Comparison of ENCODE assay signal across 13 cellular contexts in the genomic region with DNA sequence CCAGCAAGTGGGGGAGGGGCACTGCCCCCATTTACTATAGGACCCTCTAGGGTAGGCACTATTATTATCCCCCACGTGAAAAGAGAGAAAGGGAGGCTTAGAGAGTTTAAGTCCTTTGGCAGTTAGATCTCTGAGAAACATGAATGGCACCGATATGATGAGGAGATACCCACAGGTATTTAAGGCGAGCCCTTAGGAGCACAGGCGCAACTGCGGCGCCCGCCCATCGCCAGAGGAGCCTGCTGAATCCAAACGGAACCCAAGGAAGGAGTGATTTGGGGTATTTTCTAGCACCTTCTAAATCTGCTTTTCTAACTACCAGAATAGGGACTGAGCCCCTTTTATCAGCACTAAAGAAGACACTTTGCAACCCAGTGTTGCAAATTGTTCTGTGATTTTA. TPM values are rescaled to one million over a fixed set of nuclear protein-coding genes. Genes with fewer than 3 reads are reported as not detected.
"Had no signal": no experiment of that assay in that cellular context is flagged by ENCODE, and none has a peak within 500 bp of the region (broad histone marks: within the 10 kb centered on the region; RNA-seq: fewer than 3 reads in every experiment).

No MANE protein-coding gene starts in this region.

RNA-seq across cellular contexts. Expression of a gene that starts 0.6 kb away (rescaled TPM):
- total RNA-seq: activated B cell treated with CpG ODN at 0.5 μM for 24 hours; activated CD4-positive, alpha-beta memory T cell treated with anti-CD3 and anti-CD28 coated beads for 36 hours; activated CD4-positive, alpha-beta T cell treated with anti-CD3 and anti-CD28 coated beads, Interleukin-2, amount 10 ng/mL, durations not matched to agents 24 days and 14 days; activated CD8-positive, alpha-beta memory T cell treated with anti-CD3 and anti-CD28 coated beads for 36 hours; activated CD8-positive, alpha-beta T cell treated with anti-CD3 and anti-CD28 coated beads for 36 hours; activated naive CD8-positive, alpha-beta T cell treated with anti-CD3 and anti-CD28 coated beads, Interleukin-2, amount 10 ng/mL, durations not matched to agents 7 days and 5 days; activated T-cell treated with anti-CD3 and anti-CD28 coated beads, Interleukin-2, amount 50 U/mL, for 72 hours; activated T-helper 1 cell treated with anti-CD3 and anti-CD28 coated beads, Interleukin-12 subunit alpha, Interleukin-12 subunit beta, Interleukin-2, Interleukin-4 antibody, amounts not matched to agents 30 ng/mL and 10 ng/mL and 1 ng/mL, durations not matched to agents 14 hours and 24 hours and 36 hours; activated T-helper 17 cell treated with anti-CD3 and anti-CD28 coated beads, Interleukin-2, amount 50 U/mL, for 72 hours; ascending aorta; bronchial epithelial cell had no signal

RNA-seq across cellular contexts. Expression of a gene that starts 11.3 kb away (rescaled TPM):
- total RNA-seq: activated B cell treated with CpG ODN at 0.5 μM for 24 hours; activated CD4-positive, alpha-beta memory T cell treated with anti-CD3 and anti-CD28 coated beads for 36 hours; activated CD4-positive, alpha-beta T cell treated with anti-CD3 and anti-CD28 coated beads, Interleukin-2, amount 10 ng/mL, durations not matched to agents 24 days and 14 days; activated CD8-positive, alpha-beta memory T cell treated with anti-CD3 and anti-CD28 coated beads for 36 hours; activated CD8-positive, alpha-beta T cell treated with anti-CD3 and anti-CD28 coated beads for 36 hours; activated naive CD8-positive, alpha-beta T cell treated with anti-CD3 and anti-CD28 coated beads, Interleukin-2, amount 10 ng/mL, durations not matched to agents 7 days and 5 days; activated T-cell treated with anti-CD3 and anti-CD28 coated beads, Interleukin-2, amount 50 U/mL, for 4 hours; activated T-cell treated with anti-CD3 and anti-CD28 coated beads, Interleukin-2, amount 50 U/mL, for 72 hours; activated T-helper 1 cell treated with anti-CD3 and anti-CD28 coated beads, Interleukin-12 subunit alpha, Interleukin-12 subunit beta, Interleukin-2, Interleukin-4 antibody, amounts not matched to agents 30 ng/mL and 10 ng/mL and 1 ng/mL, durations not matched to agents 14 hours and 24 hours and 36 hours; activated T-helper 17 cell treated with anti-CD3 and anti-CD28 coated beads, Interleukin-2, amount 50 U/mL, for 72 hours; ascending aorta; bronchial epithelial cell had no signal
- polyA plus RNA-seq: adipose tissue had no signal
